In genomic region chr1:12078938-12079861, GRCh38 we compare ENCODE assay signal across 9 cellular contexts. TPM values are rescaled to one million over a fixed set of nuclear protein-coding genes. Genes with fewer than 3 reads are reported as not detected.
DNase-seq lines count a peak whose midpoint lies in the region; ATAC-seq and TF ChIP-seq lines count a peak whose summit lies in the region.
"Had no signal": no experiment of that assay in that cellular context is flagged by ENCODE, and none has a peak within 500 bp of the region (broad histone marks: within the 10 kb centered on the region; RNA-seq: fewer than 3 reads in every experiment).

No MANE protein-coding gene starts in this region.

- H3K27ac Mint-ChIP-seq in activated T-cell treated with anti-CD3 and anti-CD28 coated beads, Interleukin-2, amount 50 U/mL, for 72 hours, result peak overlapping the region; percentile 83

- H3K27ac ChIP-seq in BLaER1, result 0 out of 2 replicates have a peak overlapping the region, but pooled peaks have one; percentile 5

- H3K27me3 ChIP-seq in BLaER1, result no peaks in the 10 kb centered on the region

- no peaks in the 10 kb centered on the region for H4K20me1 ChIP-seq in BLaER1

- H3K4me1 Mint-ChIP-seq in activated T-cell treated with anti-CD3 and anti-CD28 coated beads, Interleukin-2, amount 50 U/mL, for 72 hours (ENCODE audit: low read depth), result peaks cover 60% of the 10 kb centered on the region

- in situ Hi-C loops in GM13977 (cut with MboI; ENCODE audit: low pct_unique_long_range_greater_than_20kb, low sequenced_read_pairs, unreplicated experiment), result no loop called here

- H3K27me3 Mint-ChIP-seq in activated T-cell treated with anti-CD3 and anti-CD28 coated beads, Interleukin-2, amount 50 U/mL, for 72 hours (ENCODE audit: low read depth), result no peaks in the 10 kb centered on the region

- ATAC-seq in HG02938 (IDR thresholded peaks at IDR 0.05; ENCODE audit: unreplicated experiment), result peak; percentile 47
- peak; percentile 58 to 79 for ATAC-seq in activated T-cell treated with anti-CD3 and anti-CD28 coated beads, Interleukin-2, amount 50 U/mL, for 72 hours (replicated peaks in 1 of 2)

- peaks cover 25% of the 10 kb centered on the region for H3K9me3 ChIP-seq in BLaER1

- peak; percentile 70 for TF ChIP-seq CTCF in GM13977 (IDR thresholded peaks at IDR 0.05; ENCODE audit: extremely low read depth, insufficient read depth, missing control alignments)

- no peak overlapping the region for H3K4me2 ChIP-seq in BLaER1

- peaks cover 4 to 6% of the 10 kb centered on the region in 2 donors for H3K9me3 Mint-ChIP-seq in activated T-cell treated with anti-CD3 and anti-CD28 coated beads, Interleukin-2, amount 50 U/mL, for 72 hours

- H3K36me3 Mint-ChIP-seq in activated T-cell treated with anti-CD3 and anti-CD28 coated beads, Interleukin-2, amount 50 U/mL, for 72 hours (ENCODE audit: insufficient read depth in 2 of 2), result peaks cover 23 to 32% of the 10 kb centered on the region in 2 donors

- peak; percentile 76 for DNase-seq in GM13977 (ENCODE audit: low spot score)
- DNase-seq in NCI-H2227 treated with DMSO at 0.1 percent for 48 hours (lab: John Stamatoyannopoulos, UW), result peak; percentile 14
- peak; percentile 65 to 71 for DNase-seq in activated T-cell treated with anti-CD3 and anti-CD28 coated beads, Interleukin-2, amount 50 U/mL, for 72 hours
- DNase-seq in hepatic stellate cell (ENCODE audit: low spot score), result peak; percentile 74
- peak in 2 of 3 experiments; percentile 33 to 49 for DNase-seq in stimulated activated CD4-positive, alpha-beta T cell treated with anti-CD3 and anti-CD28 coated beads, TNF-alpha, amount 100 ng/mL, for 24 hours (ENCODE audit: low read depth in 3 of 3)
- DNase-seq in central memory CD4-positive, alpha-beta T cell, result no peak

- peaks cover 43% of the 10 kb centered on the region for H3K4me1 ChIP-seq in BLaER1

- peaks cover 22% of the 10 kb centered on the region; the same call in 1 of the 2 replicates for H3K36me3 ChIP-seq in BLaER1

- H3K4me3 ChIP-seq in BLaER1, result no peak overlapping the region
- H3K4me3 ChIP-seq: skin epidermis had no signal

- peak overlapping the region; percentile 58 to 69 for H3K4me3 Mint-ChIP-seq in activated T-cell treated with anti-CD3 and anti-CD28 coated beads, Interleukin-2, amount 50 U/mL, for 72 hours

- no peak overlapping the region for H3K9ac ChIP-seq in BLaER1

RNA-seq across cellular contexts. Expression of gene TNFRSF8, which starts 16.1 kb away (rescaled TPM):
- total RNA-seq in activated T-cell treated with anti-CD3 and anti-CD28 coated beads, Interleukin-2, amount 50 U/mL, for 72 hours, result 10 to 100 TPM; 39.5 to 63.5 TPM

RNA-seq across cellular contexts. Expression of gene MIIP, which starts 59.9 kb away (rescaled TPM):
- total RNA-seq in activated T-cell treated with anti-CD3 and anti-CD28 coated beads, Interleukin-2, amount 50 U/mL, for 72 hours, result 10 to 100 TPM; 67.3 to 80.3 TPM
